14 cellular contexts compared by ENCODE assay signal in genomic region chr4:151417766-151418376, GRCh38. TPM values are rescaled to one million over a fixed set of nuclear protein-coding genes. Genes with fewer than 3 reads are reported as not detected.
DNase-seq lines count a peak whose midpoint lies in the region; ATAC-seq, FAIRE-seq and TF ChIP-seq lines count a peak whose summit lies in the region.
"Had no signal": no experiment of that assay in that cellular context is flagged by ENCODE, and none has a peak within 500 bp of the region (broad histone marks: within the 10 kb centered on the region; RNA-seq: fewer than 3 reads in every experiment).

No MANE protein-coding gene starts in this region.

- no peaks in the 10 kb centered on the region for H3K27me3 Mint-ChIP-seq in HFFc6 (ENCODE audit: insufficient read depth)
- no peaks in the 10 kb centered on the region for H3K27me3 Mint-ChIP-seq in astrocyte (ENCODE audit: low read depth, unreplicated experiment)
- peaks cover 4 to 17% (median 9%) of the 10 kb centered on the region in 5 donors for H3K27me3 Mint-ChIP-seq in naive thymus-derived CD8-positive, alpha-beta T cell

- H3K4me3 Mint-ChIP-seq in HFFc6 = no peak overlapping the region; the same call in 1 of the 2 replicates
- H3K4me3 Mint-ChIP-seq in astrocyte (ENCODE audit: unreplicated experiment) = no peak overlapping the region
- H3K4me3 Mint-ChIP-seq in naive thymus-derived CD8-positive, alpha-beta T cell = no peak overlapping the region
- H3K4me3 Mint-ChIP-seq: CD8-positive, alpha-beta T cell; stimulated activated naive B cell treated with anti-CD40 and anti-IgM and Interleukin-4, amounts not matched to agents 10 μg/mL and 1 μg/mL and 100 μg/mL, for 72 hours had no signal

- no peak overlapping the region for H2AFZ ChIP-seq in astrocyte (ENCODE audit: low read depth, low read length)

- DNase-seq in HFFc6 (peak; percentile 7), astrocyte (ENCODE audit: low read depth) (peak; percentile 12), left colon (no peak), thyroid gland (peak; percentile 36 to 38), SHP77 treated with DMSO at 0.1 percent for 48 hours (lab: John Stamatoyannopoulos, UW) (no peak)
- DNase-seq in naive thymus-derived CD8-positive, alpha-beta T cell = no peak
- DNase-seq: aorta; CD8-positive, alpha-beta T cell; glutamatergic neuron; GOT3; right lobe of liver; stimulated activated naive B cell treated with anti-CD40 and anti-IgM and Interleukin-4, amounts not matched to agents 10 μg/mL and 1 μg/mL and 100 μg/mL, for 72 hours had no signal

- no peaks in the 10 kb centered on the region for H3K27me3 ChIP-seq in astrocyte (ENCODE audit: insufficient read depth, low read length)
- no peaks in the 10 kb centered on the region for H3K27me3 ChIP-seq in thyroid gland
- H3K27me3 ChIP-seq: right lobe of liver had no signal

- WGBS in thyroid gland, 2 donors = 93 to 94% methylated on average over 2 of the region's 2 CpGs

- H3K27ac ChIP-seq in astrocyte (ENCODE audit: low read depth, low read length) = peak overlapping the region; percentile 69
- peak overlapping the region; percentile 74 to 95 (median 91) for H3K27ac ChIP-seq in thyroid gland
- H3K27ac ChIP-seq: right lobe of liver had no signal

- H3K9me3 Mint-ChIP-seq in HFFc6 (no peaks in the 10 kb centered on the region), astrocyte (ENCODE audit: unreplicated experiment) (no peaks in the 10 kb centered on the region)
- H3K9me3 Mint-ChIP-seq in naive thymus-derived CD8-positive, alpha-beta T cell = peaks cover 0 to 9% (median 0%) of the 10 kb centered on the region in 9 donors
- H3K9me3 Mint-ChIP-seq: CD8-positive, alpha-beta T cell had no signal

- POLR2A ChIA-PET in naive thymus-derived CD8-positive, alpha-beta T cell (lab: Charles Lee) = no interaction called here

- H3K27ac Mint-ChIP-seq in HFFc6 (peak overlapping the region; percentile 82), astrocyte (ENCODE audit: unreplicated experiment) (peak overlapping the region; percentile 91)
- no peak overlapping the region for H3K27ac Mint-ChIP-seq in naive thymus-derived CD8-positive, alpha-beta T cell
- H3K27ac Mint-ChIP-seq: CD8-positive, alpha-beta T cell; stimulated activated naive B cell treated with anti-CD40 and anti-IgM and Interleukin-4, amounts not matched to agents 10 μg/mL and 1 μg/mL and 100 μg/mL, for 72 hours had no signal

- H3K36me3 ChIP-seq in astrocyte (ENCODE audit: insufficient read depth, low read length) (no peaks in the 10 kb centered on the region), thyroid gland (no peaks in the 10 kb centered on the region)
- H3K36me3 ChIP-seq: right lobe of liver had no signal

- H3K9me3 ChIP-seq in astrocyte (ENCODE audit: insufficient read depth, low read depth, low read length) (no peaks in the 10 kb centered on the region), thyroid gland (no peaks in the 10 kb centered on the region)
- H3K9me3 ChIP-seq: right lobe of liver had no signal

- no peaks in the 10 kb centered on the region for H3K36me3 Mint-ChIP-seq in HFFc6 (ENCODE audit: low read depth)
- H3K36me3 Mint-ChIP-seq in astrocyte (ENCODE audit: low read depth, unreplicated experiment) = no peaks in the 10 kb centered on the region
- H3K36me3 Mint-ChIP-seq in naive thymus-derived CD8-positive, alpha-beta T cell = peaks cover 0 to 3% (median 0%) of the 10 kb centered on the region in 3 donors
- H3K36me3 Mint-ChIP-seq: CD8-positive, alpha-beta T cell; stimulated activated naive B cell treated with anti-CD40 and anti-IgM and Interleukin-4, amounts not matched to agents 10 μg/mL and 1 μg/mL and 100 μg/mL, for 72 hours had no signal

- TF ChIP-seq POLR2A in thyroid gland (IDR thresholded peaks at IDR 0.05) = no peak

- no peaks in the 10 kb centered on the region for H3K79me2 ChIP-seq in astrocyte (ENCODE audit: insufficient read depth, low read length)

- peak; percentile 56 for ATAC-seq in left colon
- no peak for ATAC-seq in naive thymus-derived CD8-positive, alpha-beta T cell
- ATAC-seq in GM21723 (IDR thresholded peaks at IDR 0.05; ENCODE audit: unreplicated experiment) = no peak
- ATAC-seq: CD8-positive, alpha-beta T cell; stimulated activated naive B cell treated with anti-CD40 and anti-IgM and Interleukin-4, amounts not matched to agents 10 μg/mL and 1 μg/mL and 100 μg/mL, for 72 hours had no signal

- H3K4me1 ChIP-seq in astrocyte (ENCODE audit: insufficient read depth, low read length) = peaks cover 23% of the 10 kb centered on the region
- peaks cover 31 to 51% of the 10 kb centered on the region in 2 donors for H3K4me1 ChIP-seq in thyroid gland
- H3K4me1 ChIP-seq: right lobe of liver had no signal

- intact Hi-C loops in left colon (cut with DNase I, micrococcal nuclease) = no loop called here
- intact Hi-C loops in thyroid gland (cut with DNase I) = no loop called here

- FAIRE-seq in astrocyte (lab: Jason Lieb, UNC) = no peak

- H4K20me1 ChIP-seq in astrocyte (ENCODE audit: insufficient read depth, low read length) = no peaks in the 10 kb centered on the region

- peak overlapping the region; percentile 51 for H3K4me2 ChIP-seq in astrocyte (ENCODE audit: low read length)

- peak overlapping the region; percentile 24 for H3K9ac ChIP-seq in astrocyte (ENCODE audit: low read length)

- H3K4me3 ChIP-seq in astrocyte (ENCODE audit: insufficient read depth, low read depth, low read length) = no peak overlapping the region
- H3K4me3 ChIP-seq in thyroid gland (replicated peaks in 1 of 3) = no peak overlapping the region
- H3K4me3 ChIP-seq: right lobe of liver had no signal

- H3K4me1 Mint-ChIP-seq in HFFc6 (ENCODE audit: low read depth) (peaks cover 61% of the 10 kb centered on the region), astrocyte (ENCODE audit: low read depth, unreplicated experiment) (peaks cover 35% of the 10 kb centered on the region)
- no peaks in the 10 kb centered on the region for H3K4me1 Mint-ChIP-seq in naive thymus-derived CD8-positive, alpha-beta T cell
- H3K4me1 Mint-ChIP-seq: stimulated activated naive B cell treated with anti-CD40 and anti-IgM and Interleukin-4, amounts not matched to agents 10 μg/mL and 1 μg/mL and 100 μg/mL, for 72 hours had no signal

- TF ChIP-seq CTCF in HFFc6 (IDR thresholded peaks at IDR 0.05) (no peak), astrocyte (IDR thresholded peaks at IDR 0.05; ENCODE audit: insufficient read depth, low read depth, low read length) (no peak), thyroid gland (IDR thresholded peaks at IDR 0.05) (no peak)

RNA-seq across cellular contexts. Expression of gene FHIP1A, which starts 8.9 kb away (rescaled TPM):
- total RNA-seq in HFFc6 (2021; fragmentation: NEBNext Ultra II Directional; extraction: Animal tissue kit (Norgen Biotek cat#: 25700)) = 1 to 10 TPM in 1 of 6 experiments, under 1 TPM in 5; 0.58 to 1.3 (median 0.82) TPM
- total RNA-seq in astrocyte (2.4 and 4.1 TPM in 2 replicates), left colon (10 to 100 TPM; 32.1 to 33.6 TPM), thyroid gland (10 to 100 TPM; 27.3 to 76.6 (median 57.1) TPM)
- total RNA-seq in naive thymus-derived CD8-positive, alpha-beta T cell = 1 to 10 TPM; 1.6 to 3.3 TPM
- polyA plus RNA-seq in naive thymus-derived CD8-positive, alpha-beta T cell = 1 to 10 TPM in 1 of 3 donors, under 1 TPM in 1, not detected in 1; 0.27 to 1.4 TPM
- polyA plus RNA-seq: neural cell had no signal

Comparison
In these comparisons a context has a peak if more than half of its experiments do, and no peak if none do; other contexts are left out.
1. DNase-seq: peak in HFFc6 (single experiment), astrocyte (single experiment) and thyroid gland (2 of 2); none in left colon (0 of 2), naive thymus-derived CD8-positive, alpha-beta T cell (0 of 10) and SHP77 treated with DMSO at 0.1 percent for 48 hours (single experiment).
2. H3K27ac Mint-ChIP-seq: peak in HFFc6 (single experiment) and astrocyte (single experiment); none in naive thymus-derived CD8-positive, alpha-beta T cell (0 of 10).